ENCODE assay signal across 10 cellular contexts in the genomic region with DNA sequence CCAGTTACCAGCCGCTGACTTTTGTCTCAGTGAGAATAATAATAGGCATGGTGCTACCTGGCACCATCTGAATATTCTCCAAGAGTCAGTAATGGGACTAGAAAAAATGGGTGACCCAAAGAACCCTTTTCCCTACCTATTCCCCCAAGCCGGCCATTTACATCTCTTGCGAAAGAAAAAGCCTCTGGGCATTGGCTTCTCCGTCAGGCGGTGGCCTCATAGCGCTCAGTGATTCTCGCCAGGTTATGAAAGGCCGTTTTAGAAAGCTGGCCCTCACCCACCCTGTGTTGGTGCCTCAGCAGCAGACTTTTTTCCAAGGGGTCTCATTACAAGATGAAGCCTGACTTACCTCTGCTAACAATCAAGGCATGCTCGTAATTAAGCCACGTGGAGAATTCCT. TPM values are rescaled to one million over a fixed set of nuclear protein-coding genes. Genes with fewer than 3 reads are reported as not detected.
DNase-seq lines count a peak whose midpoint lies in the region; ATAC-seq and TF ChIP-seq lines count a peak whose summit lies in the region.
"Had no signal": no experiment of that assay in that cellular context is flagged by ENCODE, and none has a peak within 500 bp of the region (broad histone marks: within the 10 kb centered on the region; RNA-seq: fewer than 3 reads in every experiment).

No MANE protein-coding gene starts in this region.

- H3K18ac ChIP-seq in trophoblast cell (ENCODE audit: low read length), result no peak overlapping the region

- no peaks in the 10 kb centered on the region for H4K20me1 ChIP-seq in fibroblast of lung (ENCODE audit: control insufficient read depth, extremely low read depth, insufficient read depth, low read length)

- no peak overlapping the region for H3K4ac ChIP-seq in trophoblast cell (ENCODE audit: low read depth, low read length)

- no CpG with 5 or more reads among the region's 10 CpGs for WGBS in trophoblast cell (ENCODE audit: extremely low coverage, insufficient coverage, insufficient read length)

- no peak overlapping the region for H3K14ac ChIP-seq in trophoblast cell (ENCODE audit: low read length)

- H3K4me2 ChIP-seq in fibroblast of lung (ENCODE audit: extremely low read depth, insufficient read depth, low read length) (peak overlapping the region; percentile 28), trophoblast cell (ENCODE audit: low read length) (peak overlapping the region; percentile 100)

- TF ChIP-seq CTCF in RWPE2 (IDR thresholded peaks at IDR 0.05; ENCODE audit: poor library complexity, severe bottlenecking) (no peak), fibroblast of lung (conservative IDR thresholded peaks at IDR 0.05 in 1 of 2, IDR thresholded peaks at IDR 0.05 in 1 of 2; ENCODE audit: low read depth in 1 of 2, low read length in 2 of 2) (no peak)

- peak; percentile 37 for ATAC-seq in RWPE2 (ENCODE audit: low read depth)
- ATAC-seq in GM19023 (IDR thresholded peaks at IDR 0.05; ENCODE audit: unreplicated experiment), result no peak
- no peak for ATAC-seq in HG02840 (IDR thresholded peaks at IDR 0.05; ENCODE audit: low FRiP score, unreplicated experiment)

- H3K27ac Mint-ChIP-seq in activated CD4-positive, alpha-beta T cell treated with anti-CD3 and anti-CD28 coated beads, Interleukin-2, amount 10 ng/mL, durations not matched to agents 24 days and 14 days, result no peak overlapping the region

- H3K27me3 Mint-ChIP-seq in activated CD4-positive, alpha-beta T cell treated with anti-CD3 and anti-CD28 coated beads, Interleukin-2, amount 10 ng/mL, durations not matched to agents 24 days and 14 days, result peaks cover 43% of the 10 kb centered on the region

- H3K9me3 ChIP-seq in RWPE2 (ENCODE audit: severe bottlenecking) (no peaks in the 10 kb centered on the region), fibroblast of lung (ENCODE audit: control insufficient read depth, insufficient read depth, low read depth, low read length) (no peaks in the 10 kb centered on the region), trophoblast cell (ENCODE audit: insufficient read depth, low read depth, low read length) (no peaks in the 10 kb centered on the region)

- H2BK120ac ChIP-seq in trophoblast cell (ENCODE audit: insufficient read depth, low read length, poor library complexity), result no peak overlapping the region

- H2AK5ac ChIP-seq in trophoblast cell (ENCODE audit: low read length), result no peak overlapping the region

- H3K9me3 Mint-ChIP-seq in activated CD4-positive, alpha-beta T cell treated with anti-CD3 and anti-CD28 coated beads, Interleukin-2, amount 10 ng/mL, durations not matched to agents 24 days and 14 days, result no peaks in the 10 kb centered on the region

- H3K4me1 ChIP-seq in RWPE2 (ENCODE audit: insufficient read depth, poor library complexity, severe bottlenecking) (peaks cover 8% of the 10 kb centered on the region), fibroblast of lung (ENCODE audit: control insufficient read depth, extremely low read depth, insufficient read depth, low read length) (no peaks in the 10 kb centered on the region), trophoblast cell (ENCODE audit: control insufficient read depth in 1 of 2, insufficient read depth in 2 of 2, low read length in 2 of 2) (peaks cover 0 to 4% of the 10 kb centered on the region in 2 experiments)

- H4K91ac ChIP-seq in trophoblast cell (ENCODE audit: low read depth, low read length), result no peak overlapping the region

- H3K4me1 Mint-ChIP-seq in activated CD4-positive, alpha-beta T cell treated with anti-CD3 and anti-CD28 coated beads, Interleukin-2, amount 10 ng/mL, durations not matched to agents 24 days and 14 days, result peaks cover 6% of the 10 kb centered on the region

- H2AFZ ChIP-seq in fibroblast of lung (ENCODE audit: low read length) (no peak overlapping the region), trophoblast cell (ENCODE audit: insufficient read depth, low read length, poor library complexity) (peak overlapping the region; percentile 62)

- peaks cover 5% of the 10 kb centered on the region for H3K79me1 ChIP-seq in trophoblast cell (ENCODE audit: low read length)

- peak overlapping the region; percentile 80 for H3K4me3 ChIP-seq in RWPE2 (ENCODE audit: severe bottlenecking)
- H3K4me3 ChIP-seq in fibroblast of lung (replicated peaks in 1 of 4; ENCODE audit: control extremely low read depth in 1 of 4, insufficient read depth in 1 of 4, low read depth in 3 of 4, low read length in 4 of 4), result peak overlapping the region in 3 of 4 experiments; percentile 5 to 75 (median 65)
- peak overlapping the region; percentile 86 for H3K4me3 ChIP-seq in trophoblast cell (ENCODE audit: low read depth, low read length)

- H3K79me2 ChIP-seq in fibroblast of lung (ENCODE audit: control insufficient read depth, insufficient read depth, low read length), result no peaks in the 10 kb centered on the region
- H3K79me2 ChIP-seq in trophoblast cell (ENCODE audit: control insufficient read depth, insufficient read depth, low read length, poor library complexity), result no peaks in the 10 kb centered on the region

- H2BK12ac ChIP-seq in trophoblast cell (ENCODE audit: low read length), result no peak overlapping the region

- H3K27ac ChIP-seq in RWPE2 (ENCODE audit: poor library complexity, severe bottlenecking) (peak overlapping the region; percentile 82), fibroblast of lung (ENCODE audit: insufficient read depth, low read length) (no peak overlapping the region), trophoblast cell (ENCODE audit: low read depth, low read length) (no peak overlapping the region)

- H3K27me3 ChIP-seq in RWPE2 (ENCODE audit: insufficient read depth, poor library complexity, severe bottlenecking) (no peaks in the 10 kb centered on the region), fibroblast of lung (ENCODE audit: control insufficient read depth, insufficient read depth, low read length) (no peaks in the 10 kb centered on the region), trophoblast cell (ENCODE audit: insufficient read depth, low read length) (no peaks in the 10 kb centered on the region)

- H4K8ac ChIP-seq in trophoblast cell (ENCODE audit: low read depth, low read length), result no peak overlapping the region

- intact Hi-C loops in activated CD4-positive, alpha-beta T cell treated with anti-CD3 and anti-CD28 coated beads, Interleukin-2, amount 10 ng/mL, durations not matched to agents 24 days and 14 days (cut with micrococcal nuclease), result no loop called here

- H4K12ac ChIP-seq in trophoblast cell (ENCODE audit: low read depth, low read length), result no peak overlapping the region

- H2BK5ac ChIP-seq in trophoblast cell (ENCODE audit: low read depth, low read length, poor library complexity), result no peak overlapping the region

- H3K4me3 Mint-ChIP-seq in activated CD4-positive, alpha-beta T cell treated with anti-CD3 and anti-CD28 coated beads, Interleukin-2, amount 10 ng/mL, durations not matched to agents 24 days and 14 days, result no peak overlapping the region

- H3K36me3 ChIP-seq in RWPE2 (ENCODE audit: low read depth) (peaks cover 6% of the 10 kb centered on the region; the same call in 1 of the 2 replicates), fibroblast of lung (ENCODE audit: control insufficient read depth, insufficient read depth, low read length) (no peaks in the 10 kb centered on the region), trophoblast cell (ENCODE audit: control insufficient read depth in 1 of 2, insufficient read depth in 2 of 2, low read length in 2 of 2) (no peaks in the 10 kb centered on the region)

- H3K9ac ChIP-seq in fibroblast of lung (ENCODE audit: insufficient read depth, low read length) (no peak overlapping the region), trophoblast cell (ENCODE audit: low read length) (peak overlapping the region; percentile 72)

- DNase-seq in ELF-1 (ENCODE audit: low read depth, low spot score) (peak; percentile 65), RWPE2 (ENCODE audit: low spot score) (no peak), fibroblast of lung (ENCODE audit: low read depth in 2 of 2) (peak; percentile 1 to 60), trophoblast cell (peak; percentile 22 to 57), HuH-7.5 (ENCODE audit: low spot score) (no peak)
- no peak for DNase-seq in activated CD4-positive, alpha-beta T cell treated with anti-CD3 and anti-CD28 coated beads, Interleukin-2, amount 10 ng/mL, durations not matched to agents 24 days and 14 days
- DNase-seq: activated CD4-positive, alpha-beta T cell treated with anti-CD3 and anti-CD28 coated beads for 4 hours; stimulated activated CD4-positive, alpha-beta T cell treated with anti-CD3 and anti-CD28 coated beads, Interleukin-2, amount 100 ng/mL, for 48 hours had no signal

- no peak overlapping the region for H3K23ac ChIP-seq in trophoblast cell (ENCODE audit: low read length)

- no peaks in the 10 kb centered on the region for H3K36me3 Mint-ChIP-seq in activated CD4-positive, alpha-beta T cell treated with anti-CD3 and anti-CD28 coated beads, Interleukin-2, amount 10 ng/mL, durations not matched to agents 24 days and 14 days (ENCODE audit: low read depth)

RNA-seq across cellular contexts. Expression of a gene that starts 0.6 kb away (rescaled TPM):
- 0.77 and 0.99 TPM in 2 replicates for total RNA-seq in fibroblast of lung
- polyA plus RNA-seq in fibroblast of lung, result 0.10 and 0.30 TPM in 2 replicates
- polyA plus RNA-seq in fibroblast of lung (2012), result 0.33 and 0.35 TPM in 2 replicates
- polyA minus RNA-seq in fibroblast of lung (ENCODE audit: low replicate concordance), result not detected in 2 replicates
- polyA plus RNA-seq in trophoblast cell (2013), result 7.1 and 7.4 TPM in 2 replicates
- total RNA-seq in activated CD4-positive, alpha-beta T cell treated with anti-CD3 and anti-CD28 coated beads, Interleukin-2, amount 10 ng/mL, durations not matched to agents 24 days and 14 days, result not detected in 2 replicates

Comparison
In these comparisons a context has a peak if more than half of its experiments do, and no peak if none do; other contexts are left out.
1. DNase-seq: peak in ELF-1 (single experiment), fibroblast of lung (2 of 2) and trophoblast cell (2 of 2); none in RWPE2 (single experiment), activated CD4-positive, alpha-beta T cell treated with anti-CD3 and anti-CD28 coated beads, Interleukin-2, amount 10 ng/mL, durations not matched to agents 24 days and 14 days (single experiment) and HuH-7.5 (single experiment).
2. Peak in every context shown above with its lines, with median percentiles within 50 percentile points of each other: H3K4me3 ChIP-seq.